10 cellular contexts compared by ENCODE assay signal in genomic region chr4:171717231-171717720, GRCh38.
"Had no signal": no experiment of that assay in that cellular context is flagged by ENCODE, and none has a peak within 500 bp of the region (broad histone marks: within the 10 kb centered on the region; RNA-seq: fewer than 3 reads in every experiment).

No MANE protein-coding gene starts in this region.

- H3K36me3 ChIP-seq: HAP-1 had no signal

- H3K27ac ChIP-seq: GM23248 had no signal

- H3K4me3 ChIP-seq: GM23248, GM23338, HAP-1 had no signal

- FAIRE-seq: H1, H54 had no signal

- H3K9ac ChIP-seq: GM23248 had no signal

- H3K9me3 ChIP-seq: HAP-1 had no signal

- DNase-seq: GM23248, GOT3, H7, H9, HCEC 1CT, HFFc6 had no signal

- H3K4me1 ChIP-seq: HAP-1 had no signal

- H3K4me2 ChIP-seq: GM23338 had no signal

- H2AFZ ChIP-seq: GM23248, GM23338 had no signal
